8 cellular contexts compared by ENCODE assay signal in genomic region chr11:89491141-89491690, GRCh38. TPM values are rescaled to one million over a fixed set of nuclear protein-coding genes. Genes with fewer than 3 reads are reported as not detected.
A peak's percentile ranks its signal among the peaks of the same experiment; 100 is the strongest.
DNase-seq lines count a peak whose midpoint lies in the region; ATAC-seq and TF ChIP-seq lines count a peak whose summit lies in the region.

NOX4 (minus strand) TSS chr11:89491375; CDS start chr11:89491246, 129 bp downstream.

- ATAC-seq in GM21360 (IDR thresholded peaks at IDR 0.05; ENCODE audit: unreplicated experiment), result no peak
- no peak for ATAC-seq in effector memory CD8-positive, alpha-beta T cell (replicated peaks)

- H3K27me3 Mint-ChIP-seq in glutamatergic neuron (ENCODE audit: unreplicated experiment) (no peaks in the 10 kb centered on the region), neural crest cell (ENCODE audit: low read depth) (no peaks in the 10 kb centered on the region)
- peaks cover 14% of the 10 kb centered on the region for H3K27me3 Mint-ChIP-seq in activated CD4-positive, alpha-beta memory T cell treated with anti-CD3 and anti-CD28 coated beads for 36 hours
- peaks cover 17% of the 10 kb centered on the region for H3K27me3 Mint-ChIP-seq in T-helper 2 cell treated with Interferon-gamma antibody and Interleukin-4, amounts not matched to agents 5 μg/mL and 100 μg/mL, for 36 hours (ENCODE audit: low read depth)
- H3K27me3 Mint-ChIP-seq in effector memory CD8-positive, alpha-beta T cell, result no peaks in the 10 kb centered on the region

- TF ChIP-seq CTCF in glutamatergic neuron (IDR thresholded peaks at IDR 0.05; ENCODE audit: partially characterized antibody, unreplicated experiment), result no peak
- TF ChIP-seq CTCF in neural crest cell (conservative IDR thresholded peaks at IDR 0.05), result no peak

- no peaks in the 10 kb centered on the region for H3K9me3 Mint-ChIP-seq in glutamatergic neuron (ENCODE audit: unreplicated experiment)
- no peaks in the 10 kb centered on the region for H3K9me3 Mint-ChIP-seq in neural crest cell
- H3K9me3 Mint-ChIP-seq in activated CD4-positive, alpha-beta memory T cell treated with anti-CD3 and anti-CD28 coated beads for 36 hours, result no peaks in the 10 kb centered on the region
- no peaks in the 10 kb centered on the region for H3K9me3 Mint-ChIP-seq in T-helper 2 cell treated with Interferon-gamma antibody and Interleukin-4, amounts not matched to agents 5 μg/mL and 100 μg/mL, for 36 hours
- H3K9me3 Mint-ChIP-seq in effector memory CD8-positive, alpha-beta T cell, result peaks cover 0 to 5% of the 10 kb centered on the region in 2 donors

- H3K4me3 Mint-ChIP-seq in glutamatergic neuron (ENCODE audit: unreplicated experiment) (peak within 1 kb of the TSS; percentile 91), neural crest cell (peak within 1 kb of the TSS; percentile 90)
- no peak within 1 kb of the TSS for H3K4me3 Mint-ChIP-seq in activated CD4-positive, alpha-beta memory T cell treated with anti-CD3 and anti-CD28 coated beads for 36 hours
- no peak within 1 kb of the TSS for H3K4me3 Mint-ChIP-seq in T-helper 2 cell treated with Interferon-gamma antibody and Interleukin-4, amounts not matched to agents 5 μg/mL and 100 μg/mL, for 36 hours
- no peak within 1 kb of the TSS for H3K4me3 Mint-ChIP-seq in effector memory CD8-positive, alpha-beta T cell

- H3K4me1 Mint-ChIP-seq in glutamatergic neuron (ENCODE audit: low read depth, unreplicated experiment), result peaks cover 2% of the 10 kb centered on the region
- peaks cover 33% of the 10 kb centered on the region for H3K4me1 Mint-ChIP-seq in neural crest cell
- no peaks in the 10 kb centered on the region for H3K4me1 Mint-ChIP-seq in activated CD4-positive, alpha-beta memory T cell treated with anti-CD3 and anti-CD28 coated beads for 36 hours (ENCODE audit: low read depth)
- H3K4me1 Mint-ChIP-seq in T-helper 2 cell treated with Interferon-gamma antibody and Interleukin-4, amounts not matched to agents 5 μg/mL and 100 μg/mL, for 36 hours (ENCODE audit: low read depth), result no peaks in the 10 kb centered on the region
- no peaks in the 10 kb centered on the region for H3K4me1 Mint-ChIP-seq in effector memory CD8-positive, alpha-beta T cell (ENCODE audit: low read depth in 2 of 2)

- POLR2A ChIA-PET in activated CD4-positive, alpha-beta memory T cell treated with anti-CD3 and anti-CD28 coated beads for 36 hours (lab: Charles Lee), result no interaction called here

- H3K36me3 Mint-ChIP-seq in glutamatergic neuron (ENCODE audit: unreplicated experiment) (no peaks in the 10 kb centered on the region), neural crest cell (ENCODE audit: low read depth) (no peaks in the 10 kb centered on the region)
- H3K36me3 Mint-ChIP-seq in activated CD4-positive, alpha-beta memory T cell treated with anti-CD3 and anti-CD28 coated beads for 36 hours, result no peaks in the 10 kb centered on the region
- no peaks in the 10 kb centered on the region for H3K36me3 Mint-ChIP-seq in T-helper 2 cell treated with Interferon-gamma antibody and Interleukin-4, amounts not matched to agents 5 μg/mL and 100 μg/mL, for 36 hours (ENCODE audit: low read depth)
- H3K36me3 Mint-ChIP-seq in effector memory CD8-positive, alpha-beta T cell (ENCODE audit: insufficient read depth), result no peaks in the 10 kb centered on the region

- intact Hi-C loops in activated CD4-positive, alpha-beta memory T cell treated with anti-CD3 and anti-CD28 coated beads for 36 hours (cut with micrococcal nuclease), result no loop called here

- H3K27ac Mint-ChIP-seq in glutamatergic neuron (ENCODE audit: unreplicated experiment) (peak within 1 kb of the TSS; percentile 0), neural crest cell (ENCODE audit: unreplicated experiment) (peak within 1 kb of the TSS; percentile 99)
- no peak within 1 kb of the TSS for H3K27ac Mint-ChIP-seq in activated CD4-positive, alpha-beta memory T cell treated with anti-CD3 and anti-CD28 coated beads for 36 hours
- no peak within 1 kb of the TSS for H3K27ac Mint-ChIP-seq in T-helper 2 cell treated with Interferon-gamma antibody and Interleukin-4, amounts not matched to agents 5 μg/mL and 100 μg/mL, for 36 hours
- no peak within 1 kb of the TSS for H3K27ac Mint-ChIP-seq in effector memory CD8-positive, alpha-beta T cell

- in situ Hi-C loops in ACHN (cut with HindIII; ENCODE audit: low pct_ligation_motif_present, low pct_unique_long_range_greater_than_20kb, low sequenced_read_pairs), result no loop called here
- in situ Hi-C loops in SK-MEL-5 (cut with HindIII; ENCODE audit: low pct_unique_long_range_greater_than_20kb, low sequenced_read_pairs), result no loop called here

- CTCF ChIA-PET in activated CD4-positive, alpha-beta memory T cell treated with anti-CD3 and anti-CD28 coated beads for 36 hours (lab: Charles Lee), result no interaction called here

- peak; percentile 4 for DNase-seq in ACHN
- DNase-seq in SK-MEL-5 (ENCODE audit: low read depth, low spot score), result peak; percentile 24
- DNase-seq in glutamatergic neuron, result peak; percentile 59
- DNase-seq in neural crest cell (ENCODE audit: low read depth, low spot score), result peak; percentile 63
- DNase-seq in activated CD4-positive, alpha-beta memory T cell treated with anti-CD3 and anti-CD28 coated beads for 36 hours, result no peak
- no peak for DNase-seq in T-helper 2 cell treated with Interferon-gamma antibody and Interleukin-4, amounts not matched to agents 5 μg/mL and 100 μg/mL, for 36 hours (ENCODE audit: low spot score)
- no peak for DNase-seq in effector memory CD8-positive, alpha-beta T cell

RNA-seq across cellular contexts. Expression of gene NOX4, which starts in this region (rescaled TPM):
- total RNA-seq in SK-MEL-5 (2014; rRNA removed; shearing (Covaris generic)), result 4.1 and 4.6 TPM in 2 replicates
- 3.6 and 6.8 TPM in 2 replicates for polyA plus RNA-seq in SK-MEL-5 (2015; cell fraction: cytosol; rRNA removed)
- 1.4 and 2.1 TPM in 2 replicates for polyA plus RNA-seq in SK-MEL-5 (2015; cell fraction: nucleus; rRNA removed)
- total RNA-seq in glutamatergic neuron (ENCODE audit: unreplicated experiment) (1.9 TPM), neural crest cell (5.1 and 6.2 TPM in 2 replicates)
- total RNA-seq in activated CD4-positive, alpha-beta memory T cell treated with anti-CD3 and anti-CD28 coated beads for 36 hours, result not detected

Comparison
In these comparisons a context has a peak if more than half of its experiments do, and no peak if none do; other contexts are left out.
1. DNase-seq: peak in ACHN (single experiment), SK-MEL-5 (single experiment), glutamatergic neuron (single experiment) and neural crest cell (single experiment); none in activated CD4-positive, alpha-beta memory T cell treated with anti-CD3 and anti-CD28 coated beads for 36 hours (single experiment), T-helper 2 cell treated with Interferon-gamma antibody and Interleukin-4, amounts not matched to agents 5 μg/mL and 100 μg/mL, for 36 hours (single experiment) and effector memory CD8-positive, alpha-beta T cell (0 of 3).
2. H3K27ac Mint-ChIP-seq: peak in glutamatergic neuron (single experiment) and neural crest cell (single experiment); none in activated CD4-positive, alpha-beta memory T cell treated with anti-CD3 and anti-CD28 coated beads for 36 hours (single experiment), T-helper 2 cell treated with Interferon-gamma antibody and Interleukin-4, amounts not matched to agents 5 μg/mL and 100 μg/mL, for 36 hours (single experiment) and effector memory CD8-positive, alpha-beta T cell (0 of 2).
3. H3K4me3 Mint-ChIP-seq: peak in glutamatergic neuron (single experiment) and neural crest cell (single experiment); none in activated CD4-positive, alpha-beta memory T cell treated with anti-CD3 and anti-CD28 coated beads for 36 hours (single experiment), T-helper 2 cell treated with Interferon-gamma antibody and Interleukin-4, amounts not matched to agents 5 μg/mL and 100 μg/mL, for 36 hours (single experiment) and effector memory CD8-positive, alpha-beta T cell (0 of 2).